10 cellular contexts compared by ENCODE assay signal in the genomic region with DNA sequence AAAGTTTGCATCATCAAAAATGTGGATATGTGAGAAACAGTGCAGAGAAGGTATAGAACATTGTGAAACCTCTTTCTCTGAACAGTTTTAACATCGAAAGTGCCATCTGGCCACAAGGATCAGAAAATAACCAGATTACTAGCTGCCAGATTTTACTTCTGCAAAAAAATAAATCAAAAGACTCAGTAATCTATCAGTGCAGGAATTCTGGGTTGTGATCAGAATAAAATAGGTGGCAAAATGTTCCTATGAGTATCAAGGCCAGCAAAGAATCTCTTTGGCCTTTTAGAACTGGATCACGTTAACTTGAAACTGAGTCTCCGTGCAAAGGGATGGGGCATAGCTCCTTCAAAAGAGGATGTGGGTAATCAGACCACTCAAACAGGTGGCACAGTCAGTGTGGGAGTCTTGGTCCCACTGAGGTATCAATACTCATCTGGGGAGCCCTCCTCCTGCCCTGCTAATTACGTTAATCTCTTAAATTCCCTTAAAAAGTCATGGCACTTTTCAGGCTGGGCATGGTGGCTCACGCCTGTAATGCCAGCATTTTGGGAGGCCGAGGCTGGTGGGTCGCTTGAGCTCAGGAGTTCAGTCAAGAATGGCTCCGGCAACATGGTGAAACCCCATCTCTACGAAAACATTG. TPM values are rescaled to one million over a fixed set of nuclear protein-coding genes. Genes with fewer than 3 reads are reported as not detected.
DNase-seq lines count a peak whose midpoint lies in the region; ATAC-seq, FAIRE-seq and TF ChIP-seq lines count a peak whose summit lies in the region.
"Had no signal": no experiment of that assay in that cellular context is flagged by ENCODE, and none has a peak within 500 bp of the region (broad histone marks: within the 10 kb centered on the region; RNA-seq: fewer than 3 reads in every experiment).

No MANE protein-coding gene starts in this region.

- peak; percentile 93 for ATAC-seq in GM18505 (IDR thresholded peaks at IDR 0.05; ENCODE audit: unreplicated experiment)
- ATAC-seq in GM21360 (IDR thresholded peaks at IDR 0.05; ENCODE audit: unreplicated experiment): peak; percentile 91
- peak; percentile 84 for ATAC-seq in HG03103 (IDR thresholded peaks at IDR 0.05; ENCODE audit: low read depth, unreplicated experiment)
- ATAC-seq in HepG2: no peak
- ATAC-seq: lower lobe of right lung had no signal

- H3K4me3 ChIP-seq in OCI-LY1 (ENCODE audit: low read depth, low read length, poor library complexity, severe bottlenecking) (no peak overlapping the region), HepG2 (replicated peaks in 1 of 3; ENCODE audit: insufficient read depth in 1 of 3, low read depth in 2 of 3, low read length in 3 of 3) (no peak overlapping the region)
- H3K4me3 ChIP-seq: esophagus muscularis mucosa, lower lobe of right lung had no signal

- no peak overlapping the region for H3K9ac ChIP-seq in OCI-LY1 (ENCODE audit: low read length)
- no peak overlapping the region for H3K9ac ChIP-seq in HepG2 (ENCODE audit: insufficient read depth, low read depth, low read length)

- 79% methylated on average over 8 of the region's 9 CpGs for WGBS in HepG2 (ENCODE audit: low lambda C conversion rate)

- H3K27me3 ChIP-seq in OCI-LY1 (ENCODE audit: insufficient read depth, low read length) (no peaks in the 10 kb centered on the region), HepG2 (ENCODE audit: control insufficient read depth in 1 of 2, insufficient read depth in 2 of 2, low read length in 2 of 2) (no peaks in the 10 kb centered on the region)
- H3K27me3 ChIP-seq: esophagus muscularis mucosa had no signal

- TF ChIP-seq RAD21 in HepG2 (CRISPR knock-in tag; IDR thresholded peaks at IDR 0.05): no peak

- DNase-seq in NCI-H1417 (lab: John Stamatoyannopoulos, UW) (no peak), HepG2 (ENCODE audit: low spot score) (no peak), superior temporal gyrus (ENCODE audit: extremely low spot score) (no peak)
- no peak for DNase-seq in activated naive CD4-positive, alpha-beta T cell treated with Interleukin-2 at 50 U/mL for 16 hours
- DNase-seq: lower lobe of right lung had no signal

- no peaks in the 10 kb centered on the region for H3K79me2 ChIP-seq in OCI-LY1 (ENCODE audit: insufficient read depth, low read length)
- H3K79me2 ChIP-seq in HepG2 (ENCODE audit: insufficient read depth, low read length): no peaks in the 10 kb centered on the region

- TF ChIP-seq EP300 in HepG2 (IDR thresholded peaks at IDR 0.05; ENCODE audit: low read depth in 2 of 2, low read length in 2 of 2) (no peak), HepG2 (CRISPR knock-in tag; IDR thresholded peaks at IDR 0.05; ENCODE audit: borderline replicate concordance) (no peak)

- POLR2A ChIA-PET in HepG2 (lab: Yijun Ruan, JAX): no interaction called here

- in situ Hi-C loops in HepG2 (cut with HindIII; ENCODE audit: extremely low pct_ligation_motif_present, low pct_unique_long_range_greater_than_20kb): no loop called here

- intact Hi-C loops in HepG2 (cut with micrococcal nuclease; ENCODE audit: unreplicated experiment): no loop called here

- H3F3A ChIP-seq in OCI-LY1 (ENCODE audit: insufficient read depth, low read length): no peaks in the 10 kb centered on the region

- H3K4me2 ChIP-seq in OCI-LY1 (ENCODE audit: low read length) (peak overlapping the region; percentile 11; the same call in 1 of the 2 replicates), HepG2 (ENCODE audit: low read depth, low read length) (no peak overlapping the region)

- no peaks in the 10 kb centered on the region for H3K9me3 ChIP-seq in OCI-LY1 (ENCODE audit: low read length)
- no peaks in the 10 kb centered on the region for H3K9me3 ChIP-seq in HepG2 (ENCODE audit: low read length)
- H3K9me3 ChIP-seq: esophagus muscularis mucosa, lower lobe of right lung had no signal

- H3K27ac ChIP-seq in OCI-LY1 (ENCODE audit: low read depth, low read length, poor library complexity, severe bottlenecking) (no peak overlapping the region), HepG2 (ENCODE audit: extremely low read length, insufficient read depth, low read length) (no peak overlapping the region)
- H3K27ac ChIP-seq: esophagus muscularis mucosa, lower lobe of right lung had no signal

- TF ChIP-seq CTCF in OCI-LY1 (IDR thresholded peaks at IDR 0.05; ENCODE audit: low read length): no peak
- TF ChIP-seq CTCF in HepG2 (CRISPR knock-in tag; IDR thresholded peaks at IDR 0.05): no peak

- H3K9me2 ChIP-seq in OCI-LY1 (ENCODE audit: low read depth, low read length): no peaks in the 10 kb centered on the region

- H3K4me1 ChIP-seq in OCI-LY1 (ENCODE audit: insufficient read depth, low read length, severe bottlenecking): peaks cover 10% of the 10 kb centered on the region
- no peaks in the 10 kb centered on the region; the same call in 1 of the 2 replicates for H3K4me1 ChIP-seq in HepG2 (ENCODE audit: insufficient read depth, low read length)
- H3K4me1 ChIP-seq: esophagus muscularis mucosa had no signal

- CTCF ChIA-PET in HepG2 (lab: Yijun Ruan, JAX; ENCODE audit: low intra/inter-chr PET ratio, low total read pairs): no interaction called here

- H3K36me3 ChIP-seq in OCI-LY1 (ENCODE audit: insufficient read depth, low read length) (no peaks in the 10 kb centered on the region), HepG2 (replicated peaks in 1 of 2; ENCODE audit: control insufficient read depth in 1 of 2, insufficient read depth in 2 of 2, low read length in 2 of 2) (no peaks in the 10 kb centered on the region)
- H3K36me3 ChIP-seq: esophagus muscularis mucosa, lower lobe of right lung had no signal

- FAIRE-seq in HepG2 (lab: Jason Lieb, UNC): no peak

- TF ChIP-seq POLR2A in GM18505 (IDR thresholded peaks at IDR 0.05; ENCODE audit: borderline replicate concordance, extremely low read depth, insufficient read depth, insufficient read length) (no peak), HepG2 (IDR thresholded peaks at IDR 0.05; ENCODE audit: insufficient read depth in 1 of 2, low read depth in 2 of 2, low read length in 2 of 2) (no peak)

- no TSS peak for BruUV-seq in HepG2 (replicated peaks; lab: Mats Ljungman, UMichigan)

- H4K20me1 ChIP-seq in OCI-LY1 (ENCODE audit: insufficient read depth, low read length) (no peaks in the 10 kb centered on the region), HepG2 (ENCODE audit: insufficient read depth, low read length) (no peaks in the 10 kb centered on the region)

- H2AFZ ChIP-seq in OCI-LY1 (ENCODE audit: low read length): no peak overlapping the region
- H2AFZ ChIP-seq in HepG2 (ENCODE audit: low read length): no peak overlapping the region

TF ChIP-seq in HepG2, 621 proteins besides CTCF, POLR2A, EP300 and RAD21 (continues in another document):
- TF ChIP-seq HOXA7 (CRISPR knock-in tag; IDR thresholded peaks at IDR 0.05) (no peak), ZNF335 (CRISPR knock-in tag; IDR thresholded peaks at IDR 0.05) (no peak), ZNF543 (CRISPR knock-in tag; IDR thresholded peaks at IDR 0.05) (no peak), NR2F1 (CRISPR knock-in tag; IDR thresholded peaks at IDR 0.05) (no peak), CBX2 (IDR thresholded peaks at IDR 0.05; ENCODE audit: low read depth, low read length) (no peak), CBX2 (CRISPR knock-in tag; IDR thresholded peaks at IDR 0.05; ENCODE audit: low read depth) (no peak), CHCHD3 (CRISPR knock-in tag; IDR thresholded peaks at IDR 0.05) (no peak), HNRNPH1 (optimal IDR thresholded peaks at IDR 0.05; ENCODE audit: low read depth, low read length) (no peak), MLX (CRISPR knock-in tag; IDR thresholded peaks at IDR 0.05) (no peak), ZBTB7B (CRISPR knock-in tag; IDR thresholded peaks at IDR 0.05) (no peak)

RNA-seq across cellular contexts. Expression of gene RBM47, which starts 26.7 kb away (rescaled TPM):
- total RNA-seq in HepG2 (2016; rRNA removed; fragmentation: Illumina TruSeq; extraction: Trizol): 2.5 and 3.9 TPM in 2 replicates
- 0.20 and 0.26 TPM in 2 replicates for total RNA-seq in HepG2 (2016; cell fraction: cytosol; rRNA removed; fragmentation: Illumina TruSeq; extraction: Trizol; ENCODE audit: low read depth)
- 2.2 and 3.2 TPM in 2 replicates for total RNA-seq in HepG2 (2016; cell fraction: insoluble cytoplasmic fraction; rRNA removed; fragmentation: Illumina TruSeq; extraction: Trizol)
- 0.90 and 0.96 TPM in 2 replicates for total RNA-seq in HepG2 (2016; cell fraction: membrane; rRNA removed; fragmentation: Illumina TruSeq; extraction: Trizol)
- total RNA-seq in HepG2 (2016; cell fraction: nucleus; rRNA removed; fragmentation: Illumina TruSeq; extraction: Trizol): 1.5 and 1.6 TPM in 2 replicates
- 1.2 and 2.0 TPM in 2 replicates for polyA plus RNA-seq in HepG2 (2011; rRNA removed)
- 1.8 and 2.5 TPM in 2 replicates for polyA plus RNA-seq in HepG2 (2011; cell fraction: cytosol; rRNA removed)
- 2.0 and 3.4 TPM in 2 replicates for polyA plus RNA-seq in HepG2 (2011; cell fraction: nucleus; rRNA removed)
- polyA plus RNA-seq in HepG2 (2012): 2.9 and 3.1 TPM in 2 replicates
- 0.06 and 0.08 TPM in 2 replicates for polyA plus RNA-seq in HepG2 (2016; cell fraction: cytosol; fragmentation: Illumina TruSeq; extraction: Trizol; ENCODE audit: low read depth)
- polyA plus RNA-seq in HepG2 (2016; cell fraction: insoluble cytoplasmic fraction; fragmentation: Illumina TruSeq; extraction: Trizol; ENCODE audit: low read depth): 2.9 and 4.7 TPM in 2 replicates
- polyA plus RNA-seq in HepG2 (2016; cell fraction: membrane; fragmentation: Illumina TruSeq; extraction: Trizol; ENCODE audit: low read depth): 0.32 and 0.45 TPM in 2 replicates
- 1.5 TPM in 2 replicates for polyA plus RNA-seq in HepG2 (2016; cell fraction: nucleus; fragmentation: Illumina TruSeq; extraction: Trizol; ENCODE audit: insufficient read depth, low read depth)
- polyA minus RNA-seq in HepG2 (2011; rRNA and poly(A)+ RNA removed; ENCODE audit: low replicate concordance): 9.8 and 38.2 TPM in 2 replicates
- 2.9 and 3.0 TPM in 2 replicates for polyA minus RNA-seq in HepG2 (2011; cell fraction: cytosol; rRNA and poly(A)+ RNA removed)
- 1.8 and 2.9 TPM in 2 replicates for polyA minus RNA-seq in HepG2 (2011; cell fraction: nucleus; rRNA and poly(A)+ RNA removed)
